ENCODE assay signal across 35 cellular contexts in the genomic region with DNA sequence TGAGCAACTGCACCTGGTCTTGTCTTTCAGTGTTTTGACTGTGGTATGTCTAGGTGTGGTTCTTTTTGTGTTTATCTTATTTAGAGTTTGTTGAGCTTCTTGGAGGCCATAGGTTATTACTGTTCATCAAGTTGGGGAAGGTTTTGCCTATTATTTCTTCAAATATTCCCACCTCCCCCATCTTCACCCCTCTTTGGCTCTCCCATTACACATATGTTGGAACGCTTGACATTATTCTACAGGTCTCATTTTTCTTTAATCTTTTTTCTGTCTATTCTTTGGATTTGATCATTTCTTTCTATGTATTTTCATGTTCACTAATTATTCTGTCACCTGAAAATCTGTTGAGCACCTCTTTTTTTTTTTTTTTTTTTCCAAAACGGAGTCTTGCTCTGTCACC. TPM values are rescaled to one million over a fixed set of nuclear protein-coding genes. Genes with fewer than 3 reads are reported as not detected.
DNase-seq lines count a peak whose midpoint lies in the region; ATAC-seq and TF ChIP-seq lines count a peak whose summit lies in the region.
"Had no signal": no experiment of that assay in that cellular context is flagged by ENCODE, and none has a peak within 500 bp of the region (broad histone marks: within the 10 kb centered on the region; RNA-seq: fewer than 3 reads in every experiment).

No MANE protein-coding gene starts in this region.

- DNase-seq in SK-N-SH (no peak), SJCRH30 (no peak), SW 1271 (lab: John Stamatoyannopoulos, UW) (no peak)
- no peak for DNase-seq in activated naive CD4-positive, alpha-beta T cell treated with anti-CD3 and anti-CD28 coated beads, Interleukin-2, amount 10 ng/mL, durations not matched to agents 7 days and 5 days
- no peak for DNase-seq in activated naive CD4-positive, alpha-beta T cell (lab: John Stamatoyannopoulos, UW)
- no peak for DNase-seq in stimulated activated effector memory CD8-positive, alpha-beta T cell treated with anti-CD3 and anti-CD28 coated beads, Interleukin-12 subunit alpha, Interleukin-12 subunit beta, amount 100 ng/mL, for 72 hours (ENCODE audit: low spot score in 2 of 2)
- DNase-seq: 8988T; ACHN; AML-193; BE2C; C1 segment of cervical spinal cord; Caco-2; Calu3; CD4-positive, alpha-beta memory T cell; CD4-positive, alpha-beta T cell; CD4-positive, CD25-positive, alpha-beta regulatory T cell; CD8-positive, alpha-beta memory T cell; CD8-positive, alpha-beta T cell; COR-L47; DMS 273 treated with DMSO at 0.1 percent for 48 hours; DMS153; DMS53; DMS79; DMS79 treated with DMSO at 0.1 percent for 48 hours; DND-41; EL had no signal

- POLR2A ChIA-PET in SK-N-SH (lab: Yijun Ruan, JAX): interaction anchor here (0.6 kb wide), 2 partner anchors 20 to 50 kb away, joined by 4 to 5 read pairs; no protein-coding TSS in a partner anchor
- POLR2A ChIA-PET in HEK293 (lab: Yijun Ruan, JAX): no interaction called here

- H3K4me2 ChIP-seq in SK-N-SH: no peak overlapping the region
- H3K4me2 ChIP-seq: A549; BLaER1; BLaER1 treated with 17β-estradiol and CSF1 and Interleukin-3, amounts not matched to agents 10 nM and 100 nM had no signal

- TF ChIP-seq RAD21 in SK-N-SH (IDR thresholded peaks at IDR 0.05; ENCODE audit: low read length): no peak

- peak overlapping the region; percentile 28 for H3K27ac Mint-ChIP-seq in activated naive CD4-positive, alpha-beta T cell treated with anti-CD3 and anti-CD28 coated beads, Interleukin-2, amount 10 ng/mL, durations not matched to agents 7 days and 5 days
- peak overlapping the region; percentile 7 for H3K27ac Mint-ChIP-seq in stimulated activated effector memory CD8-positive, alpha-beta T cell treated with anti-CD3 and anti-CD28 coated beads, Interleukin-12 subunit alpha, Interleukin-12 subunit beta, amount 100 ng/mL, for 72 hours
- H3K27ac Mint-ChIP-seq: B cell; CD4-positive, alpha-beta T cell; CD8-positive, alpha-beta T cell had no signal

- 99% methylated on average over 2 of the region's 2 CpGs for WGBS in SK-N-SH (ENCODE audit: low lambda C conversion rate)

- H3K79me2 ChIP-seq in SK-N-SH (ENCODE audit: insufficient read depth): peaks cover 100% of the 10 kb centered on the region

- H3K27me3 ChIP-seq in SK-N-SH (ENCODE audit: insufficient read depth): no peaks in the 10 kb centered on the region
- H3K27me3 ChIP-seq in SJCRH30: no peaks in the 10 kb centered on the region
- H3K27me3 ChIP-seq: BE2C; BLaER1; BLaER1 treated with 17β-estradiol and CSF1 and Interleukin-3, amounts not matched to agents 10 nM and 100 nM had no signal

- no peaks in the 10 kb centered on the region for H3K9me2 ChIP-seq in SK-N-SH

- peaks cover 0 to 25% of the 10 kb centered on the region in 2 experiments for H3K36me3 ChIP-seq in SK-N-SH (replicated peaks in 1 of 2; ENCODE audit: control insufficient read depth in 1 of 2, insufficient read depth in 2 of 2, low read length in 1 of 2)
- H3K36me3 ChIP-seq in HEK293 (ENCODE audit: control insufficient read depth in 2 of 2, insufficient read depth in 1 of 2, low read length in 2 of 2): peaks cover 9% of the 10 kb centered on the region in 2 experiments; a peak in 2 of 3 replicates
- peaks cover 5% of the 10 kb centered on the region; the same call in 1 of the 2 replicates for H3K36me3 ChIP-seq in SJCRH30

- CTCF ChIA-PET in SK-N-SH (lab: Yijun Ruan, JAX): no interaction called here
- CTCF ChIA-PET in activated naive CD4-positive, alpha-beta T cell treated with anti-CD3 and anti-CD28 coated beads, Interleukin-2, amount 10 ng/mL, durations not matched to agents 7 days and 5 days (lab: Charles Lee): no interaction called here
- CTCF ChIA-PET in HEK293 (lab: Yijun Ruan, JAX): no interaction called here

- ATAC-seq in SK-N-SH treated with all-trans-retinoic acid at 6 μM for 48 hours: no peak
- ATAC-seq in stimulated activated effector memory CD8-positive, alpha-beta T cell treated with anti-CD3 and anti-CD28 coated beads, Interleukin-12 subunit alpha, Interleukin-12 subunit beta, amount 100 ng/mL, for 72 hours: no peak
- ATAC-seq: A549; CD8-positive, alpha-beta T cell had no signal

- H3K9ac ChIP-seq in SK-N-SH: no peak overlapping the region
- H3K9ac ChIP-seq: BLaER1; BLaER1 treated with 17β-estradiol and CSF1 and Interleukin-3, amounts not matched to agents 10 nM and 100 nM had no signal

- peaks cover 4% of the 10 kb centered on the region for H3F3A ChIP-seq in SK-N-SH (replicated peaks; ENCODE audit: insufficient read depth)

- H3K27ac ChIP-seq in SK-N-SH (ENCODE audit: low read depth in 2 of 2, low read length in 1 of 2): no peak overlapping the region
- H3K27ac ChIP-seq in HEK293 (ENCODE audit: extremely low read depth, low read depth, low read length): no peak overlapping the region
- no peak overlapping the region for H3K27ac ChIP-seq in SJCRH30
- H3K27ac ChIP-seq: 22Rv1; A549; BLaER1; BLaER1 treated with 17β-estradiol and CSF1 and Interleukin-3, amounts not matched to agents 10 nM and 100 nM; C4-2B had no signal

- TF ChIP-seq EP300 in SK-N-SH (IDR thresholded peaks at IDR 0.05; ENCODE audit: borderline replicate concordance in 1 of 2, low read depth in 1 of 2, low read length in 1 of 2): no peak

- no peak overlapping the region for H3K4me3 ChIP-seq in SK-N-SH (ENCODE audit: low read depth in 2 of 2, low read length in 1 of 2)
- no peak overlapping the region for H3K4me3 ChIP-seq in HEK293 (ENCODE audit: low read depth, low read length)
- no peak overlapping the region for H3K4me3 ChIP-seq in SJCRH30
- H3K4me3 ChIP-seq: A549; BLaER1; BLaER1 treated with 17β-estradiol and CSF1 and Interleukin-3, amounts not matched to agents 10 nM and 100 nM had no signal

- H3K9me3 ChIP-seq in SK-N-SH (no peaks in the 10 kb centered on the region), HEK293 (ENCODE audit: control insufficient read depth, insufficient read depth, low read depth, low read length) (no peaks in the 10 kb centered on the region), SJCRH30 (replicated peaks) (0 out of 2 replicates have a peak, but pooled peaks cover 2% of the 10 kb centered on the region)
- H3K9me3 ChIP-seq: Caco-2 had no signal

- H3K4me1 ChIP-seq in SK-N-SH (ENCODE audit: control insufficient read depth in 1 of 2, insufficient read depth in 2 of 2, low read depth in 1 of 2, low read length in 1 of 2): no peaks in the 10 kb centered on the region
- no peaks in the 10 kb centered on the region for H3K4me1 ChIP-seq in HEK293 (ENCODE audit: control insufficient read depth, insufficient read depth, low read length)
- H3K4me1 ChIP-seq in SJCRH30: no peaks in the 10 kb centered on the region
- H3K4me1 ChIP-seq: A549; BE2C; BLaER1; BLaER1 treated with 17β-estradiol and CSF1 and Interleukin-3, amounts not matched to agents 10 nM and 100 nM; Caco-2 had no signal

- peaks cover 21% of the 10 kb centered on the region for H3K36me3 Mint-ChIP-seq in activated naive CD4-positive, alpha-beta T cell treated with anti-CD3 and anti-CD28 coated beads, Interleukin-2, amount 10 ng/mL, durations not matched to agents 7 days and 5 days
- peaks cover 41% of the 10 kb centered on the region for H3K36me3 Mint-ChIP-seq in stimulated activated effector memory CD8-positive, alpha-beta T cell treated with anti-CD3 and anti-CD28 coated beads, Interleukin-12 subunit alpha, Interleukin-12 subunit beta, amount 100 ng/mL, for 72 hours

- H3K9me3 Mint-ChIP-seq in activated naive CD4-positive, alpha-beta T cell treated with anti-CD3 and anti-CD28 coated beads, Interleukin-2, amount 10 ng/mL, durations not matched to agents 7 days and 5 days: no peaks in the 10 kb centered on the region
- H3K9me3 Mint-ChIP-seq in stimulated activated effector memory CD8-positive, alpha-beta T cell treated with anti-CD3 and anti-CD28 coated beads, Interleukin-12 subunit alpha, Interleukin-12 subunit beta, amount 100 ng/mL, for 72 hours: no peaks in the 10 kb centered on the region
- H3K9me3 Mint-ChIP-seq: CD4-positive, alpha-beta T cell; CD8-positive, alpha-beta memory T cell; CD8-positive, alpha-beta T cell had no signal

- peaks cover 2% of the 10 kb centered on the region for H3K4me1 Mint-ChIP-seq in activated naive CD4-positive, alpha-beta T cell treated with anti-CD3 and anti-CD28 coated beads, Interleukin-2, amount 10 ng/mL, durations not matched to agents 7 days and 5 days
- peaks cover 24% of the 10 kb centered on the region for H3K4me1 Mint-ChIP-seq in stimulated activated effector memory CD8-positive, alpha-beta T cell treated with anti-CD3 and anti-CD28 coated beads, Interleukin-12 subunit alpha, Interleukin-12 subunit beta, amount 100 ng/mL, for 72 hours

- peaks cover 11% of the 10 kb centered on the region; the same call in 1 of the 2 replicates for H4K20me1 ChIP-seq in SK-N-SH (ENCODE audit: insufficient read depth)

- TF ChIP-seq CTCF in SK-N-SH (IDR thresholded peaks at IDR 0.05): no peak
- TF ChIP-seq CTCF in HEK293 (tag by site-specific recombination; IDR thresholded peaks at IDR 0.05): no peak

- H3K27me3 Mint-ChIP-seq in activated naive CD4-positive, alpha-beta T cell treated with anti-CD3 and anti-CD28 coated beads, Interleukin-2, amount 10 ng/mL, durations not matched to agents 7 days and 5 days: no peaks in the 10 kb centered on the region
- H3K27me3 Mint-ChIP-seq: B cell; CD4-positive, alpha-beta memory T cell; CD4-positive, alpha-beta T cell; CD4-positive, CD25-positive, alpha-beta regulatory T cell; CD8-positive, alpha-beta memory T cell had no signal

- no peak overlapping the region for H3K4me3 Mint-ChIP-seq in activated naive CD4-positive, alpha-beta T cell treated with anti-CD3 and anti-CD28 coated beads, Interleukin-2, amount 10 ng/mL, durations not matched to agents 7 days and 5 days
- no peak overlapping the region for H3K4me3 Mint-ChIP-seq in stimulated activated effector memory CD8-positive, alpha-beta T cell treated with anti-CD3 and anti-CD28 coated beads, Interleukin-12 subunit alpha, Interleukin-12 subunit beta, amount 100 ng/mL, for 72 hours
- H3K4me3 Mint-ChIP-seq: B cell; CD14-positive monocyte; CD4-positive, alpha-beta memory T cell; CD4-positive, alpha-beta T cell; CD4-positive, CD25-positive, alpha-beta regulatory T cell; CD8-positive, alpha-beta T cell had no signal

- no peak overlapping the region for H2AFZ ChIP-seq in SK-N-SH (ENCODE audit: low read depth)

RNA-seq across cellular contexts. Expression of gene MAPKAPK5, which starts 16.2 kb away (rescaled TPM):
- polyA plus RNA-seq in SK-N-SH (2012; rRNA removed): 38.1 and 45.0 TPM in 2 replicates
- 36.1 and 38.2 TPM in 2 replicates for polyA plus RNA-seq in SK-N-SH (2012; cell fraction: cytosol; rRNA removed)
- 55.4 and 55.6 TPM in 2 replicates for polyA plus RNA-seq in SK-N-SH (2012; cell fraction: nucleus; rRNA removed)
- total RNA-seq in SJCRH30 (2014; rRNA removed; shearing (Covaris generic)): 43.3 and 50.3 TPM in 2 replicates
